11 cellular contexts compared by ENCODE assay signal in genomic region chr10:50385610-50386009, GRCh38.
A peak's percentile ranks its signal among the peaks of the same experiment; 100 is the strongest.
DNase-seq lines count a peak whose midpoint lies in the region; ATAC-seq and TF ChIP-seq lines count a peak whose summit lies in the region.
"Had no signal": no experiment of that assay in that cellular context is flagged by ENCODE, and none has a peak within 500 bp of the region (broad histone marks: within the 10 kb centered on the region; RNA-seq: fewer than 3 reads in every experiment).

No MANE protein-coding gene starts in this region.

- TF ChIP-seq CTCF in IMR-90 (conservative IDR thresholded peaks at IDR 0.05; ENCODE audit: low read depth, low read length) = no peak
- no peak for TF ChIP-seq CTCF in suprapubic skin (IDR thresholded peaks at IDR 0.05)

- peaks cover 3% of the 10 kb centered on the region for H3K4me1 ChIP-seq in IMR-90 (ENCODE audit: control insufficient read depth, insufficient read depth, low read length)
- H3K4me1 ChIP-seq in suprapubic skin = peaks cover 57% of the 10 kb centered on the region
- H3K4me1 ChIP-seq in CD8-positive, alpha-beta memory T cell (ENCODE audit: insufficient read depth, low read length) = no peaks in the 10 kb centered on the region

- intact Hi-C loops in IMR-90 (cut with micrococcal nuclease) = no loop called here

- H3K27me3 Mint-ChIP-seq in CD8-positive, alpha-beta memory T cell = no peaks in the 10 kb centered on the region
- H3K27me3 Mint-ChIP-seq: progenitor cell of endocrine pancreas had no signal

- H3K56ac ChIP-seq in IMR-90 (ENCODE audit: extremely low read depth, insufficient read depth, low read length) = no peak overlapping the region

- no peak overlapping the region for H2AFZ ChIP-seq in IMR-90 (replicated peaks; ENCODE audit: low read length, poor library complexity)

- H3K23ac ChIP-seq in IMR-90 (ENCODE audit: low read depth, low read length) = no peak overlapping the region

- BruUV-seq in IMR-90 (replicated peaks; lab: Mats Ljungman, UMichigan) = no TSS peak

- no peaks in the 10 kb centered on the region for H3K9me1 ChIP-seq in IMR-90 (ENCODE audit: insufficient read depth, low read length)

- H3K9me3 ChIP-seq in IMR-90 (ENCODE audit: control insufficient read depth, insufficient read depth, low read length) = no peaks in the 10 kb centered on the region
- no peaks in the 10 kb centered on the region for H3K9me3 ChIP-seq in suprapubic skin
- no peaks in the 10 kb centered on the region for H3K9me3 ChIP-seq in CD8-positive, alpha-beta memory T cell (ENCODE audit: low read length)
- H3K9me3 ChIP-seq: vagina had no signal

- no peaks in the 10 kb centered on the region for H3K9me3 Mint-ChIP-seq in CD8-positive, alpha-beta memory T cell
- H3K9me3 Mint-ChIP-seq: T-helper 1 cell treated with Interleukin-12 subunit alpha and Interleukin-12 subunit beta and Interleukin-4 antibody, amounts not matched to agents 30 μg/mL and 1 μg/mL, for 36 hours had no signal

- H2AK9ac ChIP-seq in IMR-90 (replicated peaks; ENCODE audit: low read depth, low read length, poor library complexity) = no peak overlapping the region

- H2BK5ac ChIP-seq in IMR-90 (ENCODE audit: low read depth, low read length, poor library complexity, severe bottlenecking) = no peak overlapping the region

- H2AK5ac ChIP-seq in IMR-90 (ENCODE audit: low read depth, low read length) = no peak overlapping the region

- TF ChIP-seq POLR2A in IMR-90 (IDR thresholded peaks at IDR 0.05; ENCODE audit: low read depth, low read length) (no peak), suprapubic skin (IDR thresholded peaks at IDR 0.05) (no peak)

- no peak overlapping the region for H3K4me3 Mint-ChIP-seq in CD8-positive, alpha-beta memory T cell
- H3K4me3 Mint-ChIP-seq: T-helper 1 cell treated with Interleukin-12 subunit alpha and Interleukin-12 subunit beta and Interleukin-4 antibody, amounts not matched to agents 30 μg/mL and 1 μg/mL, for 36 hours had no signal

- H3K14ac ChIP-seq in IMR-90 (replicated peaks; ENCODE audit: low read depth, low read length) = no peak overlapping the region

- no peak overlapping the region for H2BK20ac ChIP-seq in IMR-90 (ENCODE audit: low read depth, low read length)

- CTCF ChIA-PET in IMR-90 (lab: Yijun Ruan, JAX) = no interaction called here
- CTCF ChIA-PET in CD8-positive, alpha-beta memory T cell (lab: Charles Lee) = interaction anchor here (0.9 to 1.1 kb wide), 2 partner anchors 12 to 18 kb away, joined by 3 read pairs; no protein-coding TSS in a partner anchor

- H3K4me3 ChIP-seq in IMR-90 (ENCODE audit: insufficient read depth, low read depth, low read length) (no peak overlapping the region), suprapubic skin (no peak overlapping the region)
- no peak overlapping the region for H3K4me3 ChIP-seq in CD8-positive, alpha-beta memory T cell (ENCODE audit: low read length)
- H3K4me3 ChIP-seq: vagina had no signal

- no peak overlapping the region for H3K4ac ChIP-seq in IMR-90 (ENCODE audit: low read depth, low read length)

- in situ Hi-C loops in IMR-90 (cut with MboI; ENCODE audit: low sequenced_read_pairs) = no loop called here

- no peak overlapping the region for H2BK120ac ChIP-seq in IMR-90 (ENCODE audit: low read depth, low read length)

- no peak overlapping the region for H4K91ac ChIP-seq in IMR-90 (ENCODE audit: insufficient read depth, low read depth, low read length)

- H3K18ac ChIP-seq in IMR-90 (ENCODE audit: low read depth, low read length) = no peak overlapping the region

- no peak overlapping the region for H3K4me2 ChIP-seq in IMR-90 (ENCODE audit: low read depth, low read length)

- H4K20me1 ChIP-seq in IMR-90 (ENCODE audit: insufficient read depth, low read length) = no peaks in the 10 kb centered on the region

- DNase-seq in IMR-90 = no peak
- DNase-seq in cerebellar cortex (ENCODE audit: low spot score) = peak; percentile 11
- peak; percentile 42 for DNase-seq in left kidney (ENCODE audit: low read depth, low spot score)
- DNase-seq in suprapubic skin (ENCODE audit: low spot score in 2 of 2) = peak in 1 of 2 donors; percentile 65
- no peak for DNase-seq in NK-92 treated with Interleukin-12 subunit alpha and Interleukin-12 subunit beta, amount 100 ng/mL, for 24 hours (lab: John Stamatoyannopoulos, UW)
- DNase-seq in T-helper 1 cell = no peak
- no peak for DNase-seq in CD8-positive, alpha-beta memory T cell
- no peak for DNase-seq in KG1 (lab: John Stamatoyannopoulos, UW)

- no peak overlapping the region for H2BK15ac ChIP-seq in IMR-90 (ENCODE audit: low read depth, low read length)

- no peak overlapping the region for H3K9ac ChIP-seq in IMR-90 (ENCODE audit: low read depth, low read length)

- H4K8ac ChIP-seq in IMR-90 (ENCODE audit: low read depth in 2 of 2, low read length in 2 of 2) = no peak overlapping the region

- peak overlapping the region in 1 of 8 donors; percentile 8 for H3K27ac Mint-ChIP-seq in CD8-positive, alpha-beta memory T cell
- H3K27ac Mint-ChIP-seq: progenitor cell of endocrine pancreas; T-helper 1 cell treated with Interleukin-12 subunit alpha and Interleukin-12 subunit beta and Interleukin-4 antibody, amounts not matched to agents 30 μg/mL and 1 μg/mL, for 36 hours had no signal

- H3K36me3 Mint-ChIP-seq in CD8-positive, alpha-beta memory T cell = peaks cover 0 to 4% (median 4%) of the 10 kb centered on the region in 3 donors

- H3K79me1 ChIP-seq in IMR-90 (ENCODE audit: low read depth in 1 of 2, low read length in 2 of 2) = peaks cover 13 to 44% of the 10 kb centered on the region in 2 experiments

- WGBS in IMR-90 (ENCODE audit: extremely low coverage in 2 of 2, insufficient read length in 1 of 2), 2 experiments = no CpG with 5 or more reads among the region's 3 CpGs
- WGBS in suprapubic skin = 54% methylated on average over 3 of the region's 3 CpGs

- H3K36me3 ChIP-seq in IMR-90 (ENCODE audit: control insufficient read depth, insufficient read depth, low read length) = no peaks in the 10 kb centered on the region
- H3K36me3 ChIP-seq in suprapubic skin = no peaks in the 10 kb centered on the region
- H3K36me3 ChIP-seq in CD8-positive, alpha-beta memory T cell (ENCODE audit: insufficient read depth, low read length) = no peaks in the 10 kb centered on the region
- H3K36me3 ChIP-seq: vagina had no signal

- peak; percentile 57 for ATAC-seq in IMR-90 (ENCODE audit: low read depth)

- no peak overlapping the region for H4K5ac ChIP-seq in IMR-90 (ENCODE audit: low read depth, low read length)

- H3K27me3 ChIP-seq in IMR-90 (ENCODE audit: control insufficient read depth, insufficient read depth, low read length) (no peaks in the 10 kb centered on the region), suprapubic skin (no peaks in the 10 kb centered on the region)
- no peaks in the 10 kb centered on the region for H3K27me3 ChIP-seq in CD8-positive, alpha-beta memory T cell (ENCODE audit: insufficient read depth, low read length, poor library complexity, severe bottlenecking)
- H3K27me3 ChIP-seq: vagina had no signal

- TF ChIP-seq RAD21 in IMR-90 (IDR thresholded peaks at IDR 0.05; ENCODE audit: low read length) = no peak

- TF ChIP-seq EP300 in suprapubic skin (IDR thresholded peaks at IDR 0.05) = no peak

- dilution Hi-C loops in IMR-90 (cut with HindIII; ENCODE audit: low sequenced_read_pairs, unreplicated experiment) = no loop called here

- H3K27ac ChIP-seq in IMR-90 (ENCODE audit: insufficient read depth, low read length) (no peak overlapping the region), suprapubic skin (peak overlapping the region; percentile 43)
- H3K27ac ChIP-seq in CD8-positive, alpha-beta memory T cell (ENCODE audit: low read depth, low read length) = no peak overlapping the region
- H3K27ac ChIP-seq: vagina had no signal

- H3K4me1 Mint-ChIP-seq in CD8-positive, alpha-beta memory T cell = peaks cover 15 to 49% (median 32%) of the 10 kb centered on the region in 3 donors

- POLR2A ChIA-PET in IMR-90 (lab: Charles Lee; ENCODE audit: unreplicated experiment) = interaction anchor here (0.5 kb wide), 1 partner anchor 19 kb away, joined by 6 read pairs; no protein-coding TSS in a partner anchor
- POLR2A ChIA-PET in CD8-positive, alpha-beta memory T cell (lab: Charles Lee) = no interaction called here

TF ChIP-seq in IMR-90, 13 proteins besides CTCF, POLR2A, EP300 and RAD21:
- TF ChIP-seq CEBPB (IDR thresholded peaks at IDR 0.05; ENCODE audit: low read depth, low read length) = peak; percentile 26; the same call in 1 of the 2 replicates
- TF ChIP-seq MAFK (IDR thresholded peaks at IDR 0.05; ENCODE audit: low read depth, low read length) = no peak

Comparison
In these comparisons a context has a peak if more than half of its experiments do, and no peak if none do; other contexts are left out.
1. DNase-seq: peak in cerebellar cortex (single experiment) and left kidney (single experiment); none in IMR-90 (single experiment), NK-92 treated with Interleukin-12 subunit alpha and Interleukin-12 subunit beta, amount 100 ng/mL, for 24 hours (single experiment), T-helper 1 cell (0 of 5), CD8-positive, alpha-beta memory T cell (0 of 5) and KG1 (single experiment).